Comparison of ENCODE assay signal across 8 cellular contexts in the genomic region with DNA sequence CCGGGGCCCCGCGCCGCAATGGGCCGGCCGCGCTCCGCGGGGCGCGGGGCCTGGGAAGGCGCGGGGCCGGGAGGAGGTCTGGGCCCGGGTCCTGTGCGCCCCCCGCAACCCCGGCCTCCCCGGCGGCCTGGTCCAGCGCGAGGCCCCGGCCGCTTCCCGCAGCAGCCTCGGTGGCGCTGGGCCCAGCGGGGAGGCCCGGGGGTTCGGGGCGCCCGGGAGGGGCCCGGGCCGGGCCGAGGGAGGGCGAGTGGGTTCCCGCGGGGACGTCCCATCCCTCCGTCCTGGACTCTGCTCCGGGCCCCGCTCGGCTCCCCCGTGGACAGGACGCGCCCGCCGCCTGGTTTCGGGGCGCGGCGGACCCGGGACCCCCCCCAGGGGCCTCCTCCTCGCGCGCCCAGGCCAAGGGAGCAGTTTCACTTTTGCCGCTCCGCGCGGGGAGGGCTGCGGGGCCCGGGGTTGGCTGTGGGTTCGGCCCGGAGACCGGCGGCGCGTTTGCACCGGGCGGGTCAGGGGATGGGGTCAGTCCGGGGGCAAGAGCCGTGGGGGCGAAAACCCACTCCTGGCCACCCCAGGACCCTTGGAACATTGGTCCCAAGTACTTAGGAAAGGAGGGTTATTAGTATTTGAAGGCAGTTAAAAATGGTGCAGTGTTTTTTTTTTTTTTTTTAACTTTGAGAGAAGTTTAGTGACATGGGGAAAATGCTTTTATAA. TPM values are rescaled to one million over a fixed set of nuclear protein-coding genes. Genes with fewer than 3 reads are reported as not detected.
A peak's percentile ranks its signal among the peaks of the same experiment; 100 is the strongest.
DNase-seq lines count a peak whose midpoint lies in the region; ATAC-seq and TF ChIP-seq lines count a peak whose summit lies in the region.

No MANE protein-coding gene starts in this region.

- H3K9ac ChIP-seq in rectal smooth muscle tissue (ENCODE audit: low read length), result no peak overlapping the region

- peaks cover 3% of the 10 kb centered on the region for H3K36me3 Mint-ChIP-seq in activated naive CD8-positive, alpha-beta T cell

- H3K36me3 ChIP-seq in PC-9 (ENCODE audit: low read depth) (no peaks in the 10 kb centered on the region), left ventricle myocardium inferior (no peaks in the 10 kb centered on the region), rectal smooth muscle tissue (ENCODE audit: control insufficient read depth, insufficient read depth, low read length) (no peaks in the 10 kb centered on the region)

- H3K27me3 Mint-ChIP-seq in activated naive CD8-positive, alpha-beta T cell, result no peaks in the 10 kb centered on the region

- H3K9me3 ChIP-seq in PC-9 (ENCODE audit: insufficient read depth, low read depth), result no peaks in the 10 kb centered on the region
- H3K9me3 ChIP-seq in left ventricle myocardium inferior (replicated peaks), result no peaks in the 10 kb centered on the region

- H3K27ac ChIP-seq in PC-9 (no peak overlapping the region), left ventricle myocardium inferior (replicated peaks) (peak overlapping the region; percentile 94), rectal smooth muscle tissue (ENCODE audit: low read depth, low read length) (peak overlapping the region; percentile 89)

- peaks cover 19% of the 10 kb centered on the region; the same call in 1 of the 2 replicates for H3F3A ChIP-seq in PC-9 (ENCODE audit: insufficient read depth, low read depth)

- DNase-seq in DMS 273 (lab: John Stamatoyannopoulos, UW; ENCODE audit: unreplicated experiment) (peak; percentile 65), DMS 273 treated with DMSO at 0.1 percent for 48 hours (lab: John Stamatoyannopoulos, UW) (no peak), PC-9 (peak in 1 of 2 experiments; percentile 34), left ventricle myocardium inferior (peak; percentile 53), NCI-H128 (lab: John Stamatoyannopoulos, UW; ENCODE audit: unreplicated experiment) (no peak)

- intact Hi-C loops in PC-9 (cut with micrococcal nuclease; ENCODE audit: unreplicated experiment) (no loop called here), left ventricle myocardium inferior (cut with micrococcal nuclease) (no loop called here)

- no peaks in the 10 kb centered on the region for H3K9me3 Mint-ChIP-seq in activated naive CD8-positive, alpha-beta T cell (ENCODE audit: low read depth)

- H4K20me1 ChIP-seq in PC-9 (ENCODE audit: insufficient read depth), result no peaks in the 10 kb centered on the region

- CTCF ChIA-PET in PC-9 (lab: Charles Lee), result interaction anchor here (0.7 kb wide), 1 partner anchor 41 kb away, joined by 9 read pairs; no protein-coding TSS in a partner anchor

- TF ChIP-seq CTCF in PC-9 (conservative IDR thresholded peaks at IDR 0.05) (no peak), left ventricle myocardium inferior (IDR thresholded peaks at IDR 0.05; ENCODE audit: borderline replicate concordance) (no peak)

- H3K4me1 Mint-ChIP-seq in activated naive CD8-positive, alpha-beta T cell (ENCODE audit: low read depth), result peaks cover 36% of the 10 kb centered on the region

- H3K27ac Mint-ChIP-seq in activated naive CD8-positive, alpha-beta T cell, result peak overlapping the region; percentile 85

- H3K4me1 ChIP-seq in PC-9 (replicated peaks; ENCODE audit: insufficient read depth), result 0 out of 2 replicates have a peak, but pooled peaks cover 21% of the 10 kb centered on the region
- peaks cover 67% of the 10 kb centered on the region for H3K4me1 ChIP-seq in left ventricle myocardium inferior
- peaks cover 8% of the 10 kb centered on the region for H3K4me1 ChIP-seq in rectal smooth muscle tissue (ENCODE audit: control insufficient read depth, insufficient read depth, low read length)

- peak overlapping the region; percentile 82 for H3K4me2 ChIP-seq in PC-9

- peaks cover 18% of the 10 kb centered on the region for H3K79me2 ChIP-seq in PC-9 (ENCODE audit: low read depth)

- no TSS peak for BruUV-seq in PC-9 (replicated peaks; lab: Mats Ljungman, UMichigan)

- H3K4me3 Mint-ChIP-seq in activated naive CD8-positive, alpha-beta T cell, result peak overlapping the region; percentile 83

- H3K4me3 ChIP-seq in PC-9 (peak overlapping the region; percentile 62), left ventricle myocardium inferior (peak overlapping the region; percentile 90), rectal smooth muscle tissue (ENCODE audit: low read length) (peak overlapping the region; percentile 61)

- ATAC-seq in GM18868 (IDR thresholded peaks at IDR 0.05; ENCODE audit: unreplicated experiment), result no peak

- no peaks in the 10 kb centered on the region for H3K9me2 ChIP-seq in PC-9 (ENCODE audit: insufficient read depth)

- H3K27me3 ChIP-seq in PC-9 (ENCODE audit: insufficient read depth, low read depth) (no peaks in the 10 kb centered on the region), left ventricle myocardium inferior (ENCODE audit: low read depth) (no peaks in the 10 kb centered on the region), rectal smooth muscle tissue (ENCODE audit: control insufficient read depth, insufficient read depth, low read length) (no peaks in the 10 kb centered on the region)

- POLR2A ChIA-PET in PC-9 (lab: Charles Lee; ENCODE audit: unreplicated experiment), result interaction anchor here (0.6 to 0.7 kb wide), 3 partner anchors 15 to 577 kb away, joined by 9 to 33 read pairs (median 13); no protein-coding TSS in a partner anchor

- no peak overlapping the region; the same call in 1 of the 2 replicates for H2AFZ ChIP-seq in PC-9

RNA-seq across cellular contexts. Expression of gene AGPAT3, which starts 0.6 kb away (rescaled TPM):
- total RNA-seq in PC-9 (2021) (39.0 and 41.2 TPM in 2 replicates), left ventricle myocardium inferior (79.6 TPM)

Comparison
In these comparisons a context has a peak if more than half of its experiments do, and no peak if none do; other contexts are left out.
1. DNase-seq: peak in DMS 273 (single experiment) and left ventricle myocardium inferior (single experiment); none in DMS 273 treated with DMSO at 0.1 percent for 48 hours (single experiment) and NCI-H128 (single experiment).
2. Peak in every context shown above with its lines, with median percentiles within 50 percentile points of each other: H3K4me3 ChIP-seq.